ENCODE assay signal across 8 cellular contexts in the genomic region with DNA sequence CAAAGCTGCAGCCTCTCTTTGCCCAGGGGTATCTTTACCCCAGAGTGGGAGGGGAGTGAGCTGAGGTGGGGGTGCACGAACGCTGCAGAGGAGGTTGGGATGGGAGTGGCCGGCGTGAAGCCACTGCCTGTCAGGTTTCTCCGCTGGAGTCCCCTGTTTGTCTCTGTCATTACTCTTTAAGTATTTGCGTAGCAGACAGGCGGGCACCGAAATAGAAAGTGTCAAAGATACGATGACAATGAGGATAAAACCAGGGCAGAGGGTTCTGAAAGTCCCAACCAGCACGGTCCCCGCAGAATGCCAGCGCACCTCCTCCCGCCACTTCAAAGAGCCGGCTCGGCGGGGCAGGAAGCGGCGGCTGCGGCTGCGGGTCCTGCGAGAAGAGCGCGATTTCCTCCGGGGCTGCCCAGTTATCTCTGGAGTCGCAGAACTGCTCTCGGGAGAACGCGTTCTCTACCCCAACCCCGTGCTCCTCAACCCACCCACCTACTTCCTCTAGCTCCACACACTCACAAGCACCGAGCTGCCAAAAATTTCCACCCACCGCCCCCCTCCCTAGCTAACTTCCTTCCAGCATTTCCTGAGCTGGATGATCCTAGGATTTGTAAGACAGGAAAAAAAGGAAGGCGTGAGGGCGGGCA. TPM values are rescaled to one million over a fixed set of nuclear protein-coding genes. Genes with fewer than 3 reads are reported as not detected.
DNase-seq lines count a peak whose midpoint lies in the region; ATAC-seq and TF ChIP-seq lines count a peak whose summit lies in the region.

A gene with protein sequence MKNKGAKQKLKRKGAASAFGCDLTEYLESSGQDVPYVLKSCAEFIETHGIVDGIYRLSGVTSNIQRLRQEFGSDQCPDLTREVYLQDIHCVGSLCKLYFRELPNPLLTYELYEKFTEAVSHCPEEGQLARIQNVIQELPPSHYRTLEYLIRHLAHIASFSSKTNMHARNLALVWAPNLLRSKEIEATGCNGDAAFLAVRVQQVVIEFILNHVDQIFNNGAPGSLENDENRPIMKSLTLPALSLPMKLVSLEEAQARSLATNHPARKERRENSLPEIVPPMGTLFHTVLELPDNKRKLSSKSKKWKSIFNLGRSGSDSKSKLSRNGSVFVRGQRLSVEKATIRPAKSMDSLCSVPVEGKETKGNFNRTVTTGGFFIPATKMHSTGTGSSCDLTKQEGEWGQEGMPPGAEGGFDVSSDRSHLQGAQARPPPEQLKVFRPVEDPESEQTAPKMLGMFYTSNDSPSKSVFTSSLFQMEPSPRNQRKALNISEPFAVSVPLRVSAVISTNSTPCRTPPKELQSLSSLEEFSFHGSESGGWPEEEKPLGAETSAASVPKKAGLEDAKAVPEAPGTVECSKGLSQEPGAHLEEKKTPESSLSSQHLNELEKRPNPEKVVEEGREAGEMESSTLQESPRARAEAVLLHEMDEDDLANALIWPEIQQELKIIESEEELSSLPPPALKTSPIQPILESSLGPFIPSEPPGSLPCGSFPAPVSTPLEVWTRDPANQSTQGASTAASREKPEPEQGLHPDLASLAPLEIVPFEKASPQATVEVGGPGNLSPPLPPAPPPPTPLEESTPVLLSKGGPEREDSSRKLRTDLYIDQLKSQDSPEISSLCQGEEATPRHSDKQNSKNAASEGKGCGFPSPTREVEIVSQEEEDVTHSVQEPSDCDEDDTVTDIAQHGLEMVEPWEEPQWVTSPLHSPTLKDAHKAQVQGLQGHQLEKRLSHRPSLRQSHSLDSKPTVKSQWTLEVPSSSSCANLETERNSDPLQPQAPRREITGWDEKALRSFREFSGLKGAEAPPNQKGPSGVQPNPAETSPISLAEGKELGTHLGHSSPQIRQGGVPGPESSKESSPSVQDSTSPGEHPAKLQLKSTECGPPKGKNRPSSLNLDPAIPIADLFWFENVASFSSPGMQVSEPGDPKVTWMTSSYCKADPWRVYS (N-terminal part only) (plus strand): TSS at position 623 of the 641 bp plus-strand sequence. CDS start 522 bp downstream, outside the sequence.

- TF ChIP-seq EP300 in ovary (IDR thresholded peaks at IDR 0.05), result no peak

- peak within 1 kb of the TSS; percentile 97 for H3K27ac ChIP-seq in CD4-positive, CD25-positive, alpha-beta regulatory T cell (ENCODE audit: insufficient read depth, low read length, poor library complexity, severe bottlenecking)
- H3K27ac ChIP-seq in SK-N-MC (peak within 1 kb of the TSS; percentile 83), ovary (peak within 1 kb of the TSS; percentile 80 to 93), thyroid gland (peak within 1 kb of the TSS; percentile 93 to 97 (median 94))

- H3K4me3 Mint-ChIP-seq in CD4-positive, CD25-positive, alpha-beta regulatory T cell, result peak within 1 kb of the TSS; percentile 95 to 99 (median 97)
- peak within 1 kb of the TSS; percentile 82 for H3K4me3 Mint-ChIP-seq in activated naive CD4-positive, alpha-beta T cell treated with anti-CD3 and anti-CD28 coated beads for 36 hours

- TF ChIP-seq POLR2A in ovary (IDR thresholded peaks at IDR 0.05) (no peak), thyroid gland (IDR thresholded peaks at IDR 0.05) (peak in 1 of 2 donors; percentile 55)

- H3K27me3 ChIP-seq in CD4-positive, CD25-positive, alpha-beta regulatory T cell (ENCODE audit: control insufficient read depth, insufficient read depth, low read length), result no peaks in the 10 kb centered on the region
- no peaks in the 10 kb centered on the region for H3K27me3 ChIP-seq in ovary
- no peaks in the 10 kb centered on the region for H3K27me3 ChIP-seq in thyroid gland

- CTCF ChIA-PET in activated naive CD4-positive, alpha-beta T cell treated with anti-CD3 and anti-CD28 coated beads for 36 hours (lab: Charles Lee), result interaction anchor here (1.0 to 4.9 kb wide), 5 partner anchors 29 to 61 kb away, joined by 4 to 28 read pairs (median 7); partner anchors contain the start of gene B4GALT4

- no peaks in the 10 kb centered on the region for H3K9me3 ChIP-seq in CD4-positive, CD25-positive, alpha-beta regulatory T cell (ENCODE audit: control insufficient read depth in 2 of 2, low read length in 2 of 2)
- H3K9me3 ChIP-seq in SK-N-MC (ENCODE audit: low read depth, low read length), result no peaks in the 10 kb centered on the region
- H3K9me3 ChIP-seq in ovary, result no peaks in the 10 kb centered on the region
- H3K9me3 ChIP-seq in thyroid gland, result no peaks in the 10 kb centered on the region

- peak within 1 kb of the TSS; percentile 93 for H3K4me3 ChIP-seq in CD4-positive, CD25-positive, alpha-beta regulatory T cell (ENCODE audit: low read depth, low read length)
- H3K4me3 ChIP-seq in SK-N-MC, result peak within 1 kb of the TSS; percentile 94
- peak within 1 kb of the TSS; percentile 57 for H3K4me3 ChIP-seq in ovary
- H3K4me3 ChIP-seq in thyroid gland (replicated peaks in 1 of 3), result peak within 1 kb of the TSS; percentile 31 to 78 (median 75)

- peaks cover 0 to 1% (median 0%) of the 10 kb centered on the region in 7 donors for H3K9me3 Mint-ChIP-seq in CD4-positive, CD25-positive, alpha-beta regulatory T cell
- no peaks in the 10 kb centered on the region for H3K9me3 Mint-ChIP-seq in activated naive CD4-positive, alpha-beta T cell treated with anti-CD3 and anti-CD28 coated beads for 36 hours

- peak; percentile 54 to 55 for ATAC-seq in CD4-positive, CD25-positive, alpha-beta regulatory T cell (ENCODE audit: low read depth in 2 of 2)
- peak; percentile 56 for ATAC-seq in HG03432 (IDR thresholded peaks at IDR 0.05; ENCODE audit: unreplicated experiment)

- TF ChIP-seq CTCF in ovary (IDR thresholded peaks at IDR 0.05) (no peak), thyroid gland (IDR thresholded peaks at IDR 0.05) (no peak)

- intact Hi-C loops in activated naive CD4-positive, alpha-beta T cell treated with anti-CD3 and anti-CD28 coated beads for 36 hours (cut with micrococcal nuclease), result loop anchor here (1.0 to 10.0 kb wide), 13 partner anchors 19 to 1301 kb away; partner anchors contain the start of genes COX17, GSK3B, LRRC58 and NDUFB4
- intact Hi-C loops in ovary (cut with DNase I), result no loop called here
- intact Hi-C loops in thyroid gland (cut with DNase I), result no loop called here

- H3K4me1 ChIP-seq in CD4-positive, CD25-positive, alpha-beta regulatory T cell (ENCODE audit: control insufficient read depth, insufficient read depth, low read length, poor library complexity, severe bottlenecking), result peaks cover 44% of the 10 kb centered on the region
- H3K4me1 ChIP-seq in ovary (ENCODE audit: insufficient read depth) (peaks cover 5% of the 10 kb centered on the region), thyroid gland (peaks cover 38 to 40% of the 10 kb centered on the region in 2 donors)

- peak within 1 kb of the TSS; percentile 96 to 98 (median 98) for H3K27ac Mint-ChIP-seq in CD4-positive, CD25-positive, alpha-beta regulatory T cell
- peak within 1 kb of the TSS; percentile 92 for H3K27ac Mint-ChIP-seq in activated naive CD4-positive, alpha-beta T cell treated with anti-CD3 and anti-CD28 coated beads for 36 hours

- peaks cover 2% of the 10 kb centered on the region for H3K36me3 ChIP-seq in CD4-positive, CD25-positive, alpha-beta regulatory T cell (ENCODE audit: control insufficient read depth, insufficient read depth, low read length)
- peaks cover 4% of the 10 kb centered on the region for H3K36me3 ChIP-seq in SK-N-MC (ENCODE audit: insufficient read depth, low read length)
- H3K36me3 ChIP-seq in ovary, result no peaks in the 10 kb centered on the region
- H3K36me3 ChIP-seq in thyroid gland, result no peaks in the 10 kb centered on the region

- peak within 1 kb of the TSS; percentile 81 for H3K9ac ChIP-seq in SK-N-MC (ENCODE audit: insufficient read length)

- H3K27me3 Mint-ChIP-seq in CD4-positive, CD25-positive, alpha-beta regulatory T cell, result no peaks in the 10 kb centered on the region
- H3K27me3 Mint-ChIP-seq in activated naive CD4-positive, alpha-beta T cell treated with anti-CD3 and anti-CD28 coated beads for 36 hours (ENCODE audit: low read depth), result no peaks in the 10 kb centered on the region

- H3K36me3 Mint-ChIP-seq in CD4-positive, CD25-positive, alpha-beta regulatory T cell, result peaks cover 3% of the 10 kb centered on the region
- peaks cover 5% of the 10 kb centered on the region for H3K36me3 Mint-ChIP-seq in activated naive CD4-positive, alpha-beta T cell treated with anti-CD3 and anti-CD28 coated beads for 36 hours (ENCODE audit: low read depth)

- H3K4me1 Mint-ChIP-seq in CD4-positive, CD25-positive, alpha-beta regulatory T cell, result peaks cover 31 to 65% (median 46%) of the 10 kb centered on the region in 4 donors
- H3K4me1 Mint-ChIP-seq in activated naive CD4-positive, alpha-beta T cell treated with anti-CD3 and anti-CD28 coated beads for 36 hours (ENCODE audit: low read depth), result peaks cover 36% of the 10 kb centered on the region

- DNase-seq in CD4-positive, CD25-positive, alpha-beta regulatory T cell, result peak; percentile 80 to 86 (median 81)
- DNase-seq in GM19240 (ENCODE audit: insufficient read length, low spot score) (peak; percentile 18), SK-N-MC (ENCODE audit: low read depth, low spot score) (peak; percentile 64), glomerular visceral epithelial cell (ENCODE audit: extremely low spot score) (peak; percentile 64), ovary (peak; percentile 63 to 75 (median 68)), thyroid gland (peak; percentile 65 to 69)
- DNase-seq in activated naive CD4-positive, alpha-beta T cell treated with anti-CD3 and anti-CD28 coated beads for 36 hours, result peak; percentile 94

- 0 to 1% (median 0%) methylated on average over 33 of the region's 33 CpGs for WGBS in ovary, 3 donors
- 1% methylated on average over 33 of the region's 33 CpGs for WGBS in thyroid gland, 2 donors

RNA-seq across cellular contexts. Expression of the gene that starts here (rescaled TPM):
- total RNA-seq in CD4-positive, CD25-positive, alpha-beta regulatory T cell, result 13.6 TPM
- polyA plus RNA-seq in CD4-positive, CD25-positive, alpha-beta regulatory T cell, result 1 to 10 TPM; 2.6 to 5.1 (median 4.1) TPM
- 1 to 10 TPM; 3.5 to 3.7 TPM for total RNA-seq in activated naive CD4-positive, alpha-beta T cell treated with anti-CD3 and anti-CD28 coated beads for 36 hours
- total RNA-seq in ovary (10 to 100 TPM in 5 of 7 donors, 1 to 10 TPM in 2; 6.3 to 41.4 (median 21.3) TPM), thyroid gland (10 to 100 TPM; 40.0 to 78.9 (median 55.0) TPM)
- polyA plus RNA-seq in ovary, result 10 to 100 TPM in 1 of 2 donors, 1 to 10 TPM in 1; 8.7 to 26.0 TPM

Comparison
In these comparisons a context has a peak if more than half of its experiments do, and no peak if none do; other contexts are left out.
1. Peak in every context shown above with its lines: DNase-seq, ATAC-seq, H3K4me3 ChIP-seq and H3K27ac ChIP-seq.
2. DNase-seq: peak in every context shown above with its lines; median percentile 94 in activated naive CD4-positive, alpha-beta T cell treated with anti-CD3 and anti-CD28 coated beads for 36 hours; 81 in CD4-positive, CD25-positive, alpha-beta regulatory T cell; 68 in ovary; 67 in thyroid gland; 64 in SK-N-MC; 64 in glomerular visceral epithelial cell; 18 in GM19240.